Comparison of ENCODE assay signal across 21 cellular contexts in the genomic region with DNA sequence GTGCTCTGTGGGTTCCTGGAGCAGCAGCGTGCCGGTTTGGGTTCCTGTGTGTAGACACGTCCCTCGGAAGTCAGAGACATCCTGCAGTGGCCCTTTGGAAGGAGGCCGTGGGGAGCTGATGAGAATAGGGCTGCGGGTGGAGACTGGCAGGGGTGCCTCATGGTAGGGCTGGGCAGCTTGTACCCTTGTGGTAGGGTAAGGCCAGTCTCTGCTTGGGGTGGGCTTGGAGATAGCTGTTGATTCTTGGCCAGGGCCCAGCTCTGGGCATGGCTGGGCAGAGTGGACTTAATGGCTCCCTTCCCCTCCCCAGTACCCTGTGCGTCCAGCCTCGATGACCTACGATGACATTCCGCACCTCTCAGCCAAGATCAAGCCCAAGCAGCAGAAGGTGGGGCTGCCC. TPM values are rescaled to one million over a fixed set of nuclear protein-coding genes. Genes with fewer than 3 reads are reported as not detected.
DNase-seq lines count a peak whose midpoint lies in the region; ATAC-seq and TF ChIP-seq lines count a peak whose summit lies in the region.
"Had no signal": no experiment of that assay in that cellular context is flagged by ENCODE, and none has a peak within 500 bp of the region (broad histone marks: within the 10 kb centered on the region; RNA-seq: fewer than 3 reads in every experiment).

No MANE protein-coding gene starts in this region.

- no peak overlapping the region for H3K4me3 Mint-ChIP-seq in activated CD8-positive, alpha-beta memory T cell treated with anti-CD3 and anti-CD28 coated beads, Interleukin-2, amount 10 ng/mL, durations not matched to agents 7 days and 5 days
- H3K4me3 Mint-ChIP-seq in CD14-positive monocyte (no peak overlapping the region), T-helper 17 cell (peak overlapping the region; percentile 49), nephron progenitor cell (no peak overlapping the region)
- H3K4me3 Mint-ChIP-seq: B cell, GM23338 had no signal

- H3K9me3 ChIP-seq in T-helper 17 cell (ENCODE audit: control insufficient read depth, low read length, poor library complexity, severe bottlenecking), result no peaks in the 10 kb centered on the region

- H3K27ac Mint-ChIP-seq in activated CD8-positive, alpha-beta memory T cell treated with anti-CD3 and anti-CD28 coated beads, Interleukin-2, amount 10 ng/mL, durations not matched to agents 7 days and 5 days, result no peak overlapping the region
- H3K27ac Mint-ChIP-seq in CD14-positive monocyte (peak overlapping the region in 1 of 7 donors; percentile 53), T-helper 17 cell (peak overlapping the region; percentile 84), nephron progenitor cell (peak overlapping the region; percentile 3)
- H3K27ac Mint-ChIP-seq: B cell, GM23338 had no signal

- CTCF ChIA-PET in activated CD8-positive, alpha-beta memory T cell treated with anti-CD3 and anti-CD28 coated beads, Interleukin-2, amount 10 ng/mL, durations not matched to agents 7 days and 5 days (lab: Charles Lee), result interaction anchor here (0.9 to 1.7 kb wide), 2 partner anchors 10 to 120 kb away, joined by 3 to 5 read pairs; no protein-coding TSS in a partner anchor

- peaks cover 3% of the 10 kb centered on the region for H3K4me1 Mint-ChIP-seq in activated CD8-positive, alpha-beta memory T cell treated with anti-CD3 and anti-CD28 coated beads, Interleukin-2, amount 10 ng/mL, durations not matched to agents 7 days and 5 days
- no peaks in the 10 kb centered on the region for H3K4me1 Mint-ChIP-seq in CD14-positive monocyte
- peaks cover 13% of the 10 kb centered on the region for H3K4me1 Mint-ChIP-seq in T-helper 17 cell
- H3K4me1 Mint-ChIP-seq in nephron progenitor cell, result no peaks in the 10 kb centered on the region
- H3K4me1 Mint-ChIP-seq: GM23338 had no signal

- H3K27me3 Mint-ChIP-seq in activated CD8-positive, alpha-beta memory T cell treated with anti-CD3 and anti-CD28 coated beads, Interleukin-2, amount 10 ng/mL, durations not matched to agents 7 days and 5 days, result no peaks in the 10 kb centered on the region
- no peaks in the 10 kb centered on the region for H3K27me3 Mint-ChIP-seq in CD14-positive monocyte (ENCODE audit: low read depth in 3 of 3)
- H3K27me3 Mint-ChIP-seq in T-helper 17 cell, result no peaks in the 10 kb centered on the region
- peaks cover 3% of the 10 kb centered on the region for H3K27me3 Mint-ChIP-seq in nephron progenitor cell (ENCODE audit: low read depth, poor library complexity)
- H3K27me3 Mint-ChIP-seq: B cell; CD4-positive, CD25-positive, alpha-beta regulatory T cell had no signal

- intact Hi-C loops in CD14-positive monocyte (cut with micrococcal nuclease), result no loop called here

- peak; percentile 17 for ATAC-seq in activated CD8-positive, alpha-beta memory T cell treated with anti-CD3 and anti-CD28 coated beads, Interleukin-2, amount 10 ng/mL, durations not matched to agents 7 days and 5 days
- ATAC-seq in T-helper 17 cell (no peak), GM21447 (IDR thresholded peaks at IDR 0.05; ENCODE audit: unreplicated experiment) (no peak)
- ATAC-seq: GM23338, HCT116, PC-3 had no signal

- no peak for DNase-seq in activated CD8-positive, alpha-beta memory T cell treated with anti-CD3 and anti-CD28 coated beads, Interleukin-2, amount 10 ng/mL, durations not matched to agents 7 days and 5 days
- no peak for DNase-seq in activated CD8-positive, alpha-beta memory T cell treated with anti-CD3 and anti-CD28 coated beads for 24 hours
- DNase-seq in CD14-positive monocyte (ENCODE audit: low spot score), result peak; percentile 39
- DNase-seq in T-helper 17 cell, result no peak
- DNase-seq in nephron progenitor cell, result no peak
- no peak for DNase-seq in NOMO-1 (lab: John Stamatoyannopoulos, UW; ENCODE audit: unreplicated experiment in 2 of 2)
- DNase-seq in NCI-H2171 treated with DMSO at 0.1 percent for 48 hours (lab: John Stamatoyannopoulos, UW), result no peak
- DNase-seq: CD4-positive, CD25-positive, alpha-beta regulatory T cell; DMS53; EL; MV-4-11; NCI-H1694 treated with DMSO at 0.1 percent for 48 hours; NCI-H345; NCI-H524 treated with DMSO at 0.1 percent for 48 hours; PC-3; RPMI8226; SHP77 treated with DMSO at 0.1 percent for 48 hours had no signal

- no peaks in the 10 kb centered on the region for H3K9me3 Mint-ChIP-seq in activated CD8-positive, alpha-beta memory T cell treated with anti-CD3 and anti-CD28 coated beads, Interleukin-2, amount 10 ng/mL, durations not matched to agents 7 days and 5 days (ENCODE audit: low read depth)
- H3K9me3 Mint-ChIP-seq in CD14-positive monocyte (peaks cover 0 to 2% (median 0%) of the 10 kb centered on the region in 7 donors), nephron progenitor cell (no peaks in the 10 kb centered on the region)
- H3K9me3 Mint-ChIP-seq: GM23338 had no signal

- TF ChIP-seq CTCF in CD14-positive monocyte (IDR thresholded peaks at IDR 0.05), result no peak
- TF ChIP-seq CTCF in nephron progenitor cell (IDR thresholded peaks at IDR 0.05), result no peak

- H3K36me3 Mint-ChIP-seq in activated CD8-positive, alpha-beta memory T cell treated with anti-CD3 and anti-CD28 coated beads, Interleukin-2, amount 10 ng/mL, durations not matched to agents 7 days and 5 days, result peaks cover 10% of the 10 kb centered on the region
- H3K36me3 Mint-ChIP-seq in CD14-positive monocyte (peaks cover 71 to 93% of the 10 kb centered on the region in 2 donors), T-helper 17 cell (ENCODE audit: low read depth) (peaks cover 14% of the 10 kb centered on the region), nephron progenitor cell (ENCODE audit: low read depth) (peaks cover 46% of the 10 kb centered on the region)

RNA-seq across cellular contexts. Expression of a gene that starts 10.6 kb away (rescaled TPM):
- 10 to 100 TPM; 56.5 to 88.0 TPM for total RNA-seq in activated CD8-positive, alpha-beta memory T cell treated with anti-CD3 and anti-CD28 coated beads, Interleukin-2, amount 10 ng/mL, durations not matched to agents 7 days and 5 days
- polyA plus RNA-seq in CD14-positive monocyte, result 1 to 10 TPM; 4.1 to 5.7 TPM
- total RNA-seq in T-helper 17 cell, result 100 to 1,000 TPM; 159 to 219 TPM
